Comparison of ENCODE assay signal across 19 cellular contexts in the genomic region with DNA sequence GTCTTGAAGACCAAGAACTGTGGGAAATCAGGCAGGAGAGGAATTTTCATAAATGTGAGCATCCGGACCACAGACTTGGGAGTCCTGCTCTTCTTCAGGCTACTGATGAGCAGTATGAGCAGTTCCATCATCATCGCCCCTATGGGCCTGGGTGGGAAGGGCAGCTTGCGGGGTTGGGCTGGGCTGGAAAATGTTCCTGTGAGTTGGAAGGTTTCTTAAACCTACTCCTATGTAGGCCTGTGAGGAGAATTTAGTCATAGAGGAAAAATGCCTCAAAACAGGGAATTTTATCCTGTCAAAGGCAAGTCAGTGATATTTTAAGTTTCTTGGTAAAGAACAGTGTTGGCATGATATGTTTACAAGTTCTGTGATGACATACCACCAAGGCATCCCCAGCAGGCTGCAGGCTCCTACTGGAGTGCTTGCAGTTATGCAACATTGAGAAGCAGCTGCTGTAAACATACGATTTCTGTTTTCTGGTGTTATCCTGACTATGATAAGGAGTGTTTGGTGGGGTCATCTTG.
A peak's percentile ranks its signal among the peaks of the same experiment; 100 is the strongest.
DNase-seq lines count a peak whose midpoint lies in the region; ATAC-seq and TF ChIP-seq lines count a peak whose summit lies in the region.
"Had no signal": no experiment of that assay in that cellular context is flagged by ENCODE, and none has a peak within 500 bp of the region (broad histone marks: within the 10 kb centered on the region; RNA-seq: fewer than 3 reads in every experiment).

No MANE protein-coding gene starts in this region.

- no peak for ATAC-seq in GM18870 (IDR thresholded peaks at IDR 0.05; ENCODE audit: unreplicated experiment)
- no peak for ATAC-seq in HG03039 (IDR thresholded peaks at IDR 0.05; ENCODE audit: unreplicated experiment)
- no peak for ATAC-seq in GM21447 (IDR thresholded peaks at IDR 0.05; ENCODE audit: unreplicated experiment)
- ATAC-seq: activated CD8-positive, alpha-beta T cell treated with anti-CD3 and anti-CD28 coated beads for 36 hours; body of pancreas had no signal

- H3K27ac ChIP-seq in brain microvascular endothelial cell: no peak overlapping the region
- H3K27ac ChIP-seq: BLaER1 treated with 17β-estradiol and CSF1 and Interleukin-3, amounts not matched to agents 10 nM and 100 nM; body of pancreas; suprapubic skin had no signal

- H3K4me3 ChIP-seq in brain microvascular endothelial cell (ENCODE audit: low read depth, low read length): no peak overlapping the region
- H3K4me3 ChIP-seq: BLaER1 treated with 17β-estradiol and CSF1 and Interleukin-3, amounts not matched to agents 10 nM and 100 nM; body of pancreas; suprapubic skin had no signal

- H3K36me3 ChIP-seq in brain microvascular endothelial cell (replicated peaks): no peaks in the 10 kb centered on the region
- H3K36me3 ChIP-seq: BLaER1 treated with 17β-estradiol and CSF1 and Interleukin-3, amounts not matched to agents 10 nM and 100 nM; suprapubic skin had no signal

- in situ Hi-C loops in brain microvascular endothelial cell (cut with HindIII; ENCODE audit: low pct_ligation_motif_present, low sequenced_read_pairs): no loop called here

- peak; percentile 88 for DNase-seq in AG09319 (ENCODE audit: extremely low read depth, low read depth)
- DNase-seq in HCEC 1CT: peak; percentile 96
- peak; percentile 52 for DNase-seq in brain microvascular endothelial cell
- DNase-seq in iPS-NIHi11 (ENCODE audit: low spot score): peak; percentile 37
- DNase-seq in SW480 (ENCODE audit: low spot score): no peak
- DNase-seq: activated CD8-positive, alpha-beta T cell treated with anti-CD3 and anti-CD28 coated beads for 36 hours; activated effector memory CD4-positive, alpha-beta T cell treated with anti-CD3 and anti-CD28 coated beads, Interleukin-2, amount 50 U/mL, for 16 hours; body of pancreas; DMS53; kidney; naive B cell; NCI-H1105; NCI-H345; SK-N-SH had no signal

- no peaks in the 10 kb centered on the region for H3K27me3 ChIP-seq in brain microvascular endothelial cell (replicated peaks)
- H3K27me3 ChIP-seq: BLaER1 treated with 17β-estradiol and CSF1 and Interleukin-3, amounts not matched to agents 10 nM and 100 nM; body of pancreas; suprapubic skin had no signal

- TF ChIP-seq CTCF in AG09319 (IDR thresholded peaks at IDR 0.05; ENCODE audit: low read depth, low read length): peak; percentile 17
- peak; percentile 30 for TF ChIP-seq CTCF in brain microvascular endothelial cell (IDR thresholded peaks at IDR 0.05; ENCODE audit: low read depth, low read length, missing control alignments)
